In the genomic region with DNA sequence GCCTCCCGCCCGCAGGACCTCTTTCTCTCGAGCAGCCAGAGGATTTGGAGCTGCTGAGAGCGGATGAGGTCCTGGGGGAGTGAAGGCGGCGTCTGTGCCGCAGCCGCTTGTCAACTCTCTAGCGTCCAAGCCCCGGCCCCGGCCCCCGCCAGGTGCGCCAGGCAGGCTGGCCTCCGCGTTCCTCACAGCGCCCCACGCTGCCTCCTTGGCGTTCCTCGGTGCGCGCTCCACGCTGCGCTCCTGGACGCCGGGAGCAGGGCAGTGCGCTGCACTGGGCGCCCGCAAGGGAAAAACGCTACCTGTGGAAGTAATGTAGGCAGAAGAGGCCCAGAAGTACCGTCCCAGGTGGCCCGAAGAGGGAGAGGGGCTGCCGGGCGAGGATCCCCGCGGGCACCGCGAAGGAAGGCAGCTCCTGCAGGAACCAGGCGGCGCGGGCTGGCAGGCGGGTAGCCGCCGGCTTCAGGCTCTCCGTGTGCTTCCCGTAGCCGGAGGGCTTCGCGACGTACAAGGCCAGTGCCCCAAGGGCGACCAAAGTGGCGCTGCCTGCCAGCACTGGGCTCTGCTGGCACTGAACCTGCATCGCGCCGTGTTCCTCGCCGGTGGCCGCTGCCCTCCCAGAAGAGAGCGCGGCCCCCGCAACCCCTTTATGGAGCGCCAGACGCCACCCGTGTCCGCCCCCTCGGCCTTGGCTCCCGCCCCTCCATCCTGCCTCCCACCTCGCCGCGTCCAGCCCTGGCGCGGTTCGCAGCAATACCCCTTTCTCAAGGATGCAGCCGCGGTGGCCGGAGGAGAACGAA, we compare ENCODE assay signal across 16 cellular contexts. TPM values are rescaled to one million over a fixed set of nuclear protein-coding genes. Genes with fewer than 3 reads are reported as not detected.
DNase-seq lines count a peak whose midpoint lies in the region; ATAC-seq, FAIRE-seq and TF ChIP-seq lines count a peak whose summit lies in the region.
"Had no signal": no experiment of that assay in that cellular context is flagged by ENCODE, and none has a peak within 500 bp of the region (broad histone marks: within the 10 kb centered on the region; RNA-seq: fewer than 3 reads in every experiment).

A gene with protein sequence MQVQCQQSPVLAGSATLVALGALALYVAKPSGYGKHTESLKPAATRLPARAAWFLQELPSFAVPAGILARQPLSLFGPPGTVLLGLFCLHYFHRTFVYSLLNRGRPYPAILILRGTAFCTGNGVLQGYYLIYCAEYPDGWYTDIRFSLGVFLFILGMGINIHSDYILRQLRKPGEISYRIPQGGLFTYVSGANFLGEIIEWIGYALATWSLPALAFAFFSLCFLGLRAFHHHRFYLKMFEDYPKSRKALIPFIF (minus strand): TSS at position 618 of the 797 bp plus-strand sequence. CDS start 38 bp downstream, at position 580.

- H3K27ac ChIP-seq in right lobe of liver (no peak within 1 kb of the TSS), urinary bladder (ENCODE audit: low read depth) (no peak within 1 kb of the TSS)
- H3K27ac ChIP-seq: upper lobe of left lung had no signal

- no peak for TF ChIP-seq POLR2A in right lobe of liver (IDR thresholded peaks at IDR 0.05)

- peak; percentile 5 for DNase-seq in activated CD4-positive, alpha-beta T cell treated with anti-CD3 and anti-CD28 coated beads for 36 hours
- no peak for DNase-seq in activated CD4-positive, alpha-beta T cell treated with anti-CD3 and anti-CD28 coated beads, Interleukin-2, amount 50 U/mL, for 4 hours
- peak; percentile 38 for DNase-seq in endothelial cell (ENCODE audit: low spot score)
- DNase-seq in right lobe of liver: peak; percentile 36 to 58 (median 48)
- DNase-seq in SKM-1 treated with dmso at 0.1 percent for 144 hours (lab: John Stamatoyannopoulos, UW; ENCODE audit: unreplicated experiment): no peak
- no peak for DNase-seq in frontal cortex (ENCODE audit: low spot score in 2 of 2)
- DNase-seq: activated CD8-positive, alpha-beta T cell treated with anti-CD3 and anti-CD28 coated beads, Interleukin-2, amount 10 ng/mL, durations not matched to agents 7 days and 5 days; activated naive CD4-positive, alpha-beta T cell; mucosa of descending colon; stimulated activated CD8-positive, alpha-beta memory T cell treated with anti-CD3 and anti-CD28 coated beads, Interleukin-4, amount 100 ng/mL, for 48 hours had no signal

- POLR2A ChIA-PET in activated CD4-positive, alpha-beta T cell treated with anti-CD3 and anti-CD28 coated beads for 36 hours (lab: Charles Lee): no interaction called here

- no peak within 1 kb of the TSS for H3K27ac Mint-ChIP-seq in activated CD4-positive, alpha-beta T cell treated with anti-CD3 and anti-CD28 coated beads for 36 hours
- no peak within 1 kb of the TSS for H3K27ac Mint-ChIP-seq in endothelial cell (ENCODE audit: unreplicated experiment)
- H3K27ac Mint-ChIP-seq: activated CD8-positive, alpha-beta T cell treated with anti-CD3 and anti-CD28 coated beads, Interleukin-2, amount 10 ng/mL, durations not matched to agents 7 days and 5 days had no signal

- H3K4me3 ChIP-seq in right lobe of liver (peak within 1 kb of the TSS; percentile 39 to 57 (median 51)), urinary bladder (ENCODE audit: low read depth, low read length) (peak within 1 kb of the TSS; percentile 1)
- H3K4me3 ChIP-seq: mucosa of descending colon, upper lobe of left lung had no signal

- WGBS in right lobe of liver (ENCODE audit: insufficient coverage, low coverage, low lambda C conversion rate, missing lambda C conversion rate): 24% methylated on average over 11 of the region's 76 CpGs
- 1% methylated on average over 76 of the region's 76 CpGs for WGBS in urinary bladder

- peaks cover 2% of the 10 kb centered on the region for H3K9me3 Mint-ChIP-seq in activated CD4-positive, alpha-beta T cell treated with anti-CD3 and anti-CD28 coated beads for 36 hours (ENCODE audit: low read depth)
- peaks cover 6% of the 10 kb centered on the region for H3K9me3 Mint-ChIP-seq in endothelial cell (ENCODE audit: unreplicated experiment)

- no peak within 1 kb of the TSS for H3K4me3 Mint-ChIP-seq in activated CD4-positive, alpha-beta T cell treated with anti-CD3 and anti-CD28 coated beads for 36 hours
- H3K4me3 Mint-ChIP-seq in endothelial cell (ENCODE audit: unreplicated experiment): peak within 1 kb of the TSS; percentile 85
- H3K4me3 Mint-ChIP-seq: activated CD8-positive, alpha-beta T cell treated with anti-CD3 and anti-CD28 coated beads, Interleukin-2, amount 10 ng/mL, durations not matched to agents 7 days and 5 days had no signal

- no peaks in the 10 kb centered on the region for H3K27me3 ChIP-seq in right lobe of liver

- FAIRE-seq in frontal cortex (lab: Jason Lieb, UNC): no peak
- FAIRE-seq: endometrium had no signal

- H3K36me3 ChIP-seq in right lobe of liver: no peaks in the 10 kb centered on the region
- H3K36me3 ChIP-seq in urinary bladder (ENCODE audit: insufficient read depth): no peaks in the 10 kb centered on the region
- H3K36me3 ChIP-seq: upper lobe of left lung had no signal

- H3K27me3 Mint-ChIP-seq in activated CD4-positive, alpha-beta T cell treated with anti-CD3 and anti-CD28 coated beads for 36 hours: peaks cover 47% of the 10 kb centered on the region
- peaks cover 17% of the 10 kb centered on the region for H3K27me3 Mint-ChIP-seq in endothelial cell (ENCODE audit: unreplicated experiment)

- CTCF ChIA-PET in activated CD4-positive, alpha-beta T cell treated with anti-CD3 and anti-CD28 coated beads for 36 hours (lab: Charles Lee): no interaction called here

- no peak for ATAC-seq in activated CD4-positive, alpha-beta T cell treated with anti-CD3 and anti-CD28 coated beads for 36 hours
- peak; percentile 75 to 79 (median 78) for ATAC-seq in right lobe of liver
- ATAC-seq in HG03045 (IDR thresholded peaks at IDR 0.05; ENCODE audit: unreplicated experiment): no peak
- ATAC-seq: activated CD8-positive, alpha-beta T cell treated with anti-CD3 and anti-CD28 coated beads, Interleukin-2, amount 10 ng/mL, durations not matched to agents 7 days and 5 days; mucosa of descending colon had no signal

- intact Hi-C loops in activated CD4-positive, alpha-beta T cell treated with anti-CD3 and anti-CD28 coated beads for 36 hours (cut with DNase I, micrococcal nuclease): no loop called here
- intact Hi-C loops in right lobe of liver (cut with DNase I): no loop called here

- H3K4me1 ChIP-seq in right lobe of liver: peaks cover 0 to 10% (median 0%) of the 10 kb centered on the region in 4 donors
- no peaks in the 10 kb centered on the region for H3K4me1 ChIP-seq in urinary bladder (ENCODE audit: insufficient read depth)

- peaks cover 2% of the 10 kb centered on the region for H3K4me1 Mint-ChIP-seq in activated CD4-positive, alpha-beta T cell treated with anti-CD3 and anti-CD28 coated beads for 36 hours
- H3K4me1 Mint-ChIP-seq in endothelial cell (ENCODE audit: unreplicated experiment): no peaks in the 10 kb centered on the region

- TF ChIP-seq CTCF in endothelial cell (IDR thresholded peaks at IDR 0.05; ENCODE audit: unreplicated experiment) (no peak), right lobe of liver (IDR thresholded peaks at IDR 0.05) (no peak)

- H3K36me3 Mint-ChIP-seq in activated CD4-positive, alpha-beta T cell treated with anti-CD3 and anti-CD28 coated beads for 36 hours (ENCODE audit: low read depth): no peaks in the 10 kb centered on the region
- H3K36me3 Mint-ChIP-seq in endothelial cell (ENCODE audit: low read depth, unreplicated experiment): peaks cover 7% of the 10 kb centered on the region

- H3K9me3 ChIP-seq in right lobe of liver: no peaks in the 10 kb centered on the region
- H3K9me3 ChIP-seq: mucosa of descending colon, upper lobe of left lung had no signal

RNA-seq across cellular contexts. Expression of the gene that starts here (rescaled TPM):
- not detected for total RNA-seq in activated CD4-positive, alpha-beta T cell treated with anti-CD3 and anti-CD28 coated beads for 36 hours
- total RNA-seq in endothelial cell (ENCODE audit: unreplicated experiment) (0.64 TPM), right lobe of liver (10 to 100 TPM in 1 of 6 experiments, 1 to 10 TPM in 5; 2.3 to 12.0 (median 5.8) TPM), urinary bladder (16.2 TPM), frontal cortex (not detected)
- 2.4 TPM for polyA plus RNA-seq in urinary bladder
- total RNA-seq: activated CD8-positive, alpha-beta T cell treated with anti-CD3 and anti-CD28 coated beads, Interleukin-2, amount 10 ng/mL, durations not matched to agents 7 days and 5 days; HT1080; mucosa of descending colon; pulmonary artery endothelial cell had no signal

Comparison
In these comparisons a context has a peak if more than half of its experiments do, and no peak if none do; other contexts are left out.
1. Peak in DNase-seq in activated CD4-positive, alpha-beta T cell treated with anti-CD3 and anti-CD28 coated beads for 36 hours; RNA of the gene not detected or under 1 TPM.
2. Peak in DNase-seq in endothelial cell; RNA of the gene not detected or under 1 TPM.
3. ATAC-seq: peak in right lobe of liver (4 of 4); none in activated CD4-positive, alpha-beta T cell treated with anti-CD3 and anti-CD28 coated beads for 36 hours (single experiment) and HG03045 (single experiment).
4. DNase-seq: peak in right lobe of liver (3 of 3); none in activated CD4-positive, alpha-beta T cell treated with anti-CD3 and anti-CD28 coated beads, Interleukin-2, amount 50 U/mL, for 4 hours (0 of 2), SKM-1 treated with dmso at 0.1 percent for 144 hours (single experiment) and frontal cortex (0 of 2).